9 cellular contexts compared by ENCODE assay signal in genomic region chr3:108486910-108487309, GRCh38. TPM values are rescaled to one million over a fixed set of nuclear protein-coding genes. Genes with fewer than 3 reads are reported as not detected.
A peak's percentile ranks its signal among the peaks of the same experiment; 100 is the strongest.
DNase-seq lines count a peak whose midpoint lies in the region; ATAC-seq and TF ChIP-seq lines count a peak whose summit lies in the region.
"Had no signal": no experiment of that assay in that cellular context is flagged by ENCODE, and none has a peak within 500 bp of the region (broad histone marks: within the 10 kb centered on the region; RNA-seq: fewer than 3 reads in every experiment).

No MANE protein-coding gene starts in this region.

- no peak overlapping the region for H2BK5ac ChIP-seq in mesenchymal stem cell (ENCODE audit: low read depth, low read length, poor library complexity, severe bottlenecking)

- no peak overlapping the region for H3K4ac ChIP-seq in mesenchymal stem cell (ENCODE audit: low read depth in 1 of 2, low read length in 2 of 2)

- H4K20me1 ChIP-seq in PC-9 (ENCODE audit: insufficient read depth): no peaks in the 10 kb centered on the region

- H2AFZ ChIP-seq in mesenchymal stem cell (ENCODE audit: low read depth, low read length): no peak overlapping the region
- H2AFZ ChIP-seq in PC-9: no peak overlapping the region

- no peak overlapping the region for H2BK120ac ChIP-seq in mesenchymal stem cell (ENCODE audit: low read depth, low read length)

- H3K36me3 ChIP-seq in mesenchymal stem cell (ENCODE audit: control insufficient read depth in 1 of 2, insufficient read depth in 2 of 2, low read depth in 1 of 2, low read length in 2 of 2) (no peaks in the 10 kb centered on the region), PC-9 (ENCODE audit: low read depth) (no peaks in the 10 kb centered on the region)

- H3K79me1 ChIP-seq in mesenchymal stem cell (replicated peaks; ENCODE audit: low read length, poor library complexity, severe bottlenecking): no peaks in the 10 kb centered on the region

- H2BK12ac ChIP-seq in mesenchymal stem cell (ENCODE audit: low read length in 2 of 2): no peak overlapping the region

- CTCF ChIA-PET in PC-9 (lab: Charles Lee): no interaction called here

- in situ Hi-C loops in Caki2 (cut with HindIII; ENCODE audit: low pct_unique_long_range_greater_than_20kb, low sequenced_read_pairs): no loop called here

- no peaks in the 10 kb centered on the region for H3K9me2 ChIP-seq in PC-9 (ENCODE audit: insufficient read depth)

- DNase-seq in Caki2 (ENCODE audit: low read depth): peak; percentile 19
- DNase-seq in NCI-H2171 treated with DMSO at 0.1 percent for 48 hours (lab: John Stamatoyannopoulos, UW): peak; percentile 91
- DNase-seq in dermis microvascular lymphatic vessel endothelial cell (ENCODE audit: low read depth in 2 of 2): peak; percentile 32 to 76
- peak; percentile 72 for DNase-seq in mesenchymal stem cell
- no peak for DNase-seq in ureter (ENCODE audit: low spot score)
- no peak for DNase-seq in PC-9
- DNase-seq: activated naive CD8-positive, alpha-beta T cell treated with anti-CD3 and anti-CD28 coated beads, Interleukin-2, amount 10 ng/mL, durations not matched to agents 7 days and 5 days had no signal

- intact Hi-C loops in PC-9 (cut with micrococcal nuclease; ENCODE audit: unreplicated experiment): loop anchor here (5.0 kb wide), 1 partner anchor 595 kb away; no protein-coding TSS in a partner anchor

- H3F3A ChIP-seq in PC-9 (ENCODE audit: insufficient read depth, low read depth): no peaks in the 10 kb centered on the region

- H3K9ac ChIP-seq in mesenchymal stem cell (ENCODE audit: low read length): peak overlapping the region; percentile 23

- WGBS in mesenchymal stem cell: 4% methylated on average over 5 of the region's 6 CpGs

- no peak overlapping the region for H4K8ac ChIP-seq in mesenchymal stem cell (ENCODE audit: low read length)

- no peak overlapping the region for H3K18ac ChIP-seq in mesenchymal stem cell (ENCODE audit: low read depth in 1 of 2, low read length in 2 of 2)

- H3K23ac ChIP-seq in mesenchymal stem cell (ENCODE audit: low read length in 2 of 2): no peak overlapping the region

- no peak overlapping the region for H2BK15ac ChIP-seq in mesenchymal stem cell (ENCODE audit: low read depth, poor library complexity, severe bottlenecking)

- peak overlapping the region; percentile 42 for H3K4me2 ChIP-seq in mesenchymal stem cell (ENCODE audit: low read length, poor library complexity, severe bottlenecking)
- H3K4me2 ChIP-seq in PC-9: no peak overlapping the region

- no peak overlapping the region for H4K91ac ChIP-seq in mesenchymal stem cell (ENCODE audit: low read length)

- H3K79me2 ChIP-seq in PC-9 (ENCODE audit: low read depth): no peaks in the 10 kb centered on the region

- no TSS peak for BruUV-seq in PC-9 (replicated peaks; lab: Mats Ljungman, UMichigan)

- no peak for TF ChIP-seq CTCF in PC-9 (conservative IDR thresholded peaks at IDR 0.05)

- H3K9me3 ChIP-seq in mesenchymal stem cell (ENCODE audit: control insufficient read depth, low read length): no peaks in the 10 kb centered on the region
- no peaks in the 10 kb centered on the region for H3K9me3 ChIP-seq in PC-9 (ENCODE audit: insufficient read depth, low read depth)

- ATAC-seq in HG03097 (IDR thresholded peaks at IDR 0.05; ENCODE audit: low FRiP score, unreplicated experiment) (no peak), HG03439 (IDR thresholded peaks at IDR 0.05; ENCODE audit: unreplicated experiment) (no peak)

- POLR2A ChIA-PET in PC-9 (lab: Charles Lee; ENCODE audit: unreplicated experiment): no interaction called here

- H3K27me3 ChIP-seq in mesenchymal stem cell (ENCODE audit: control insufficient read depth in 1 of 2, insufficient read depth in 1 of 2, low read length in 2 of 2): no peaks in the 10 kb centered on the region
- no peaks in the 10 kb centered on the region for H3K27me3 ChIP-seq in PC-9 (ENCODE audit: insufficient read depth, low read depth)

- no peak overlapping the region for H2AK5ac ChIP-seq in mesenchymal stem cell (ENCODE audit: low read length, severe bottlenecking)

- H3K4me3 ChIP-seq in mesenchymal stem cell (ENCODE audit: insufficient read depth in 1 of 2, low read depth in 1 of 2, low read length in 2 of 2) (no peak overlapping the region), PC-9 (no peak overlapping the region)

- H3K4me1 ChIP-seq in mesenchymal stem cell (ENCODE audit: control insufficient read depth, insufficient read depth, low read depth, low read length): peaks cover 5% of the 10 kb centered on the region
- H3K4me1 ChIP-seq in PC-9 (replicated peaks; ENCODE audit: insufficient read depth): no peaks in the 10 kb centered on the region

- H3K14ac ChIP-seq in mesenchymal stem cell (ENCODE audit: low read length in 2 of 2): no peak overlapping the region

- H3K27ac ChIP-seq in mesenchymal stem cell (ENCODE audit: low read length, poor library complexity, severe bottlenecking) (no peak overlapping the region), PC-9 (no peak overlapping the region)

RNA-seq across cellular contexts. Expression of gene MYH15, which starts 23.5 kb away (rescaled TPM):
- total RNA-seq in Caki2 (2014; rRNA removed; shearing (Covaris generic); ENCODE audit: low replicate concordance): not detected in 2 replicates
- total RNA-seq in dermis microvascular lymphatic vessel endothelial cell (under 0.01 and 0.13 TPM in 2 replicates), ureter (0.52 TPM), PC-9 (2021) (0.95 and 2.3 TPM in 2 replicates)
- polyA plus RNA-seq in mesenchymal stem cell (2013, experiment 1 of 2): 0.08 TPM
- 0.04 TPM for polyA plus RNA-seq in mesenchymal stem cell (2013, experiment 2 of 2)

Comparison
In these comparisons a context has a peak if more than half of its experiments do, and no peak if none do; other contexts are left out.
1. DNase-seq: peak in Caki2 (single experiment), NCI-H2171 treated with DMSO at 0.1 percent for 48 hours (single experiment), dermis microvascular lymphatic vessel endothelial cell (2 of 2) and mesenchymal stem cell (single experiment); none in ureter (single experiment) and PC-9 (0 of 2).